In the genomic region with DNA sequence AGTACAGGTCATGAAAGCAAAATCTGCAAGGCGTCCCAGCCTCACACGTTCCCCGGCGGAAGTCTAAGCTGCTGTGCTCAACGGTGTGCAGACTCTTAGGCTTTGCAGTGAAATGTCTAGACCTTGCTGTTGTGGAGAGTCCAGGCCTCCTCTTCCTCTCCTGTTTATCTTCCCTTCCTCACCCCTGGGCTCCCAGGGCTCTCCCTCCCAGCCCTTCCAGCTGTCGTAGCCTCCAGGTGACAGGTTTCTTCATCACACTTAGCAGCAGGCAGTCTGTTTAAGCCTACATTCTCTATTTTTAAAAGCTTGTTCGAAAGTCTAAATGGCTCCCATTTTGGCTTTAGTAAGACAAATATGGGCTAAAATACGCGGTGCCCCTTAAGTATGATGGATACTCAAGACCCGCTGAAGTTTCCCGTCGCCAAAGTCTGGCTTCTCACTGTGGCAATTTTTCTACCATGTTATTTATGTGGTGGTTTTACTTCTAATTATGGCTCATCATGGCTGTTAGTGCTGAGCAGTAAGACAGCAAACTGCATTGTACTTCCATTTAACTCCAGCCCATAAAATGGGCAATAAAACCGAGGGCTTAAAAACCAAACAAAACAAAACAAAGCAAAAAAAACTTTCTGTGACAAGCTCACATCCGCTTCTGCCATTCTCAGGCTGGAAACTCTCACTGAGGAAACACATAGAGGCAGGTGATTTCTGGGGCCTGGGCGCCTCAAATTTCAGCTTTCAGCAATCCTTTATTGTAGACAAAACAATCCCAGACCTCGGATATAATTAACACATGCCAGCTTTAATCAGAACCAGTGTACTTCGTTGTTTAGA, we compare ENCODE assay signal across 18 cellular contexts.
DNase-seq lines count a peak whose midpoint lies in the region; ATAC-seq and TF ChIP-seq lines count a peak whose summit lies in the region.
"Had no signal": no experiment of that assay in that cellular context is flagged by ENCODE, and none has a peak within 500 bp of the region (broad histone marks: within the 10 kb centered on the region; RNA-seq: fewer than 3 reads in every experiment).

No MANE protein-coding gene starts in this region.

- peak overlapping the region; percentile 2 for H3K4me3 Mint-ChIP-seq in activated naive CD8-positive, alpha-beta T cell treated with anti-CD3 and anti-CD28 coated beads, Interleukin-2, amount 10 ng/mL, durations not matched to agents 7 days and 5 days
- H3K4me3 Mint-ChIP-seq in activated naive CD8-positive, alpha-beta T cell treated with anti-CD3 and anti-CD28 coated beads, Interleukin-2, amount 50 U/mL, for 24 hours: no peak overlapping the region
- peak overlapping the region; percentile 43 for H3K4me3 Mint-ChIP-seq in type B pancreatic cell
- H3K4me3 Mint-ChIP-seq: natural killer cell had no signal

- H3K9me3 Mint-ChIP-seq in activated naive CD8-positive, alpha-beta T cell treated with anti-CD3 and anti-CD28 coated beads, Interleukin-2, amount 10 ng/mL, durations not matched to agents 7 days and 5 days: no peaks in the 10 kb centered on the region
- H3K9me3 Mint-ChIP-seq in activated naive CD8-positive, alpha-beta T cell treated with anti-CD3 and anti-CD28 coated beads, Interleukin-2, amount 50 U/mL, for 24 hours: no peaks in the 10 kb centered on the region
- no peaks in the 10 kb centered on the region for H3K9me3 Mint-ChIP-seq in type B pancreatic cell
- H3K9me3 Mint-ChIP-seq: natural killer cell had no signal

- no peak for ATAC-seq in activated naive CD8-positive, alpha-beta T cell treated with anti-CD3 and anti-CD28 coated beads, Interleukin-2, amount 10 ng/mL, durations not matched to agents 7 days and 5 days (ENCODE audit: low read depth)
- ATAC-seq in activated naive CD8-positive, alpha-beta T cell treated with anti-CD3 and anti-CD28 coated beads, Interleukin-2, amount 50 U/mL, for 24 hours: no peak
- ATAC-seq in HG03520 (IDR thresholded peaks at IDR 0.05; ENCODE audit: unreplicated experiment): no peak
- ATAC-seq: left lobe of liver, natural killer cell had no signal

- H3K27me3 Mint-ChIP-seq in activated naive CD8-positive, alpha-beta T cell treated with anti-CD3 and anti-CD28 coated beads, Interleukin-2, amount 10 ng/mL, durations not matched to agents 7 days and 5 days: peaks cover 55% of the 10 kb centered on the region
- peaks cover 25% of the 10 kb centered on the region for H3K27me3 Mint-ChIP-seq in activated naive CD8-positive, alpha-beta T cell treated with anti-CD3 and anti-CD28 coated beads, Interleukin-2, amount 50 U/mL, for 24 hours
- H3K27me3 Mint-ChIP-seq in type B pancreatic cell: peaks cover 50% of the 10 kb centered on the region

- no peaks in the 10 kb centered on the region for H3K36me3 Mint-ChIP-seq in activated naive CD8-positive, alpha-beta T cell treated with anti-CD3 and anti-CD28 coated beads, Interleukin-2, amount 10 ng/mL, durations not matched to agents 7 days and 5 days
- no peaks in the 10 kb centered on the region for H3K36me3 Mint-ChIP-seq in activated naive CD8-positive, alpha-beta T cell treated with anti-CD3 and anti-CD28 coated beads, Interleukin-2, amount 50 U/mL, for 24 hours (ENCODE audit: low read depth)
- H3K36me3 Mint-ChIP-seq in type B pancreatic cell: no peaks in the 10 kb centered on the region
- H3K36me3 Mint-ChIP-seq: natural killer cell had no signal

- no peak for TF ChIP-seq CTCF in type B pancreatic cell (conservative IDR thresholded peaks at IDR 0.05)

- POLR2A ChIA-PET in activated naive CD8-positive, alpha-beta T cell treated with anti-CD3 and anti-CD28 coated beads, Interleukin-2, amount 10 ng/mL, durations not matched to agents 7 days and 5 days (lab: Charles Lee): no interaction called here

- no peak for DNase-seq in activated naive CD8-positive, alpha-beta T cell treated with anti-CD3 and anti-CD28 coated beads, Interleukin-2, amount 10 ng/mL, durations not matched to agents 7 days and 5 days
- DNase-seq in activated naive CD8-positive, alpha-beta T cell treated with anti-CD3 and anti-CD28 coated beads, Interleukin-2, amount 50 U/mL, for 24 hours: no peak
- DNase-seq in NCI-H2196 (lab: John Stamatoyannopoulos, UW; ENCODE audit: unreplicated experiment) (peak; percentile 82), dermis blood vessel endothelial cell (peak; percentile 6), type B pancreatic cell (ENCODE audit: extremely low spot score, unreplicated experiment) (no peak), cerebellar nuclear complex (lab: John Stamatoyannopoulos, UW) (no peak)
- no peak for DNase-seq in activated T-cell treated with anti-CD3 and anti-CD28 coated beads, Interleukin-2, amount 50 U/mL, for 1 hour
- DNase-seq: activated CD8-positive, alpha-beta memory T cell treated with anti-CD3 and anti-CD28 coated beads, Interleukin-2, amount 50 U/mL, for 48 hours; anterior cingulate cortex; DMS53; effector memory CD4-positive, alpha-beta T cell; GOT3; natural killer cell; NCI-H446 treated with DMSO at 0.1 percent for 48 hours; Right ventricle myocardium superior; uterus had no signal

- no peak overlapping the region for H3K27ac Mint-ChIP-seq in activated naive CD8-positive, alpha-beta T cell treated with anti-CD3 and anti-CD28 coated beads, Interleukin-2, amount 10 ng/mL, durations not matched to agents 7 days and 5 days
- H3K27ac Mint-ChIP-seq in activated naive CD8-positive, alpha-beta T cell treated with anti-CD3 and anti-CD28 coated beads, Interleukin-2, amount 50 U/mL, for 24 hours: no peak overlapping the region
- no peak overlapping the region for H3K27ac Mint-ChIP-seq in type B pancreatic cell
- H3K27ac Mint-ChIP-seq: natural killer cell had no signal

- H3K4me1 Mint-ChIP-seq in activated naive CD8-positive, alpha-beta T cell treated with anti-CD3 and anti-CD28 coated beads, Interleukin-2, amount 10 ng/mL, durations not matched to agents 7 days and 5 days: peaks cover 3% of the 10 kb centered on the region
- no peaks in the 10 kb centered on the region for H3K4me1 Mint-ChIP-seq in activated naive CD8-positive, alpha-beta T cell treated with anti-CD3 and anti-CD28 coated beads, Interleukin-2, amount 50 U/mL, for 24 hours
- peaks cover 48% of the 10 kb centered on the region for H3K4me1 Mint-ChIP-seq in type B pancreatic cell (ENCODE audit: unreplicated experiment)
- H3K4me1 Mint-ChIP-seq: natural killer cell had no signal

Comparison
In these comparisons a context has a peak if more than half of its experiments do, and no peak if none do; other contexts are left out.
1. DNase-seq: peak in NCI-H2196 (single experiment) and dermis blood vessel endothelial cell (single experiment); none in activated naive CD8-positive, alpha-beta T cell treated with anti-CD3 and anti-CD28 coated beads, Interleukin-2, amount 10 ng/mL, durations not matched to agents 7 days and 5 days (single experiment), activated naive CD8-positive, alpha-beta T cell treated with anti-CD3 and anti-CD28 coated beads, Interleukin-2, amount 50 U/mL, for 24 hours (single experiment), type B pancreatic cell (single experiment), cerebellar nuclear complex (0 of 2) and activated T-cell treated with anti-CD3 and anti-CD28 coated beads, Interleukin-2, amount 50 U/mL, for 1 hour (single experiment).